In genomic region chr10:128058106-128058745, GRCh38 we compare ENCODE assay signal across 20 cellular contexts.
DNase-seq lines count a peak whose midpoint lies in the region; ATAC-seq lines count a peak whose summit lies in the region.
"Had no signal": no experiment of that assay in that cellular context is flagged by ENCODE, and none has a peak within 500 bp of the region (broad histone marks: within the 10 kb centered on the region; RNA-seq: fewer than 3 reads in every experiment).

No MANE protein-coding gene starts in this region.

- no peak for DNase-seq in activated CD4-positive, alpha-beta T cell treated with anti-CD3 and anti-CD28 coated beads, Interleukin-2, amount 10 ng/mL, durations not matched to agents 7 days and 5 days
- DNase-seq in activated CD4-positive, alpha-beta T cell treated with anti-CD3 and anti-CD28 coated beads, Interleukin-2, amount 10 ng/mL, durations not matched to agents 24 days and 14 days = no peak
- no peak for DNase-seq in CD4-positive, alpha-beta memory T cell
- DNase-seq in natural killer cell treated with Interleukin-12 subunit alpha and Interleukin-12 subunit beta and Interleukin-15 and Interleukin-18, amount 100 ng/mL, for 72 hours (ENCODE audit: low spot score) = peak; percentile 45
- no peak for DNase-seq in NCI-H446 (lab: John Stamatoyannopoulos, UW)
- DNase-seq in NCI-H69 (lab: John Stamatoyannopoulos, UW) = no peak
- DNase-seq: activated CD4-positive, alpha-beta T cell treated with anti-CD3 and anti-CD28 coated beads, Interleukin-2, amount 50 U/mL, for 48 hours; activated gamma-delta T cell; NCI-H1436 treated with DMSO at 0.1 percent for 48 hours; NCI-H510A treated with DMSO at 0.1 percent for 48 hours; psoas muscle; substantia nigra; upper lobe of left lung had no signal

- peaks cover 35% of the 10 kb centered on the region for H3K36me3 ChIP-seq in CD4-positive, alpha-beta memory T cell (ENCODE audit: insufficient read depth, low read length)
- H3K36me3 ChIP-seq: cardiac muscle cell had no signal

- H3K4me3 ChIP-seq in CD4-positive, alpha-beta memory T cell (ENCODE audit: low read length in 2 of 2) = no peak overlapping the region
- H3K4me3 ChIP-seq: cardiac muscle cell, K562, lung, psoas muscle, SK-N-MC, upper lobe of left lung had no signal

- H3K36me3 Mint-ChIP-seq in activated CD4-positive, alpha-beta T cell treated with anti-CD3 and anti-CD28 coated beads, Interleukin-2, amount 10 ng/mL, durations not matched to agents 7 days and 5 days (ENCODE audit: low read depth) = peaks cover 47% of the 10 kb centered on the region
- peaks cover 72% of the 10 kb centered on the region for H3K36me3 Mint-ChIP-seq in activated CD4-positive, alpha-beta T cell treated with anti-CD3 and anti-CD28 coated beads, Interleukin-2, amount 10 ng/mL, durations not matched to agents 24 days and 14 days (ENCODE audit: low read depth)
- H3K36me3 Mint-ChIP-seq in CD4-positive, alpha-beta memory T cell = peaks cover 33 to 69% of the 10 kb centered on the region in 2 donors
- H3K36me3 Mint-ChIP-seq in activated T-helper 17 cell treated with anti-CD3 and anti-CD28 coated beads, Interleukin-2, amount 50 U/mL, for 72 hours (ENCODE audit: low read depth) = peaks cover 89% of the 10 kb centered on the region
- peaks cover 13% of the 10 kb centered on the region for H3K36me3 Mint-ChIP-seq in natural killer cell treated with Interleukin-12 subunit alpha and Interleukin-12 subunit beta and Interleukin-15 and Interleukin-18, amount 100 ng/mL, for 72 hours

- CTCF ChIA-PET in activated CD4-positive, alpha-beta T cell treated with anti-CD3 and anti-CD28 coated beads, Interleukin-2, amount 10 ng/mL, durations not matched to agents 7 days and 5 days (lab: Charles Lee) = interaction anchor here (0.7 to 4.4 kb wide), 4 partner anchors 11 to 46 kb away, joined by 3 to 17 read pairs (median 4); no protein-coding TSS in a partner anchor
- CTCF ChIA-PET in CD4-positive, alpha-beta memory T cell (lab: Charles Lee; ENCODE audit: partially characterized antibody) = interaction anchor here (0.9 to 19.7 kb wide), 3 partner anchors 10 to 24 kb away, joined by 4 to 509 read pairs (median 27); no protein-coding TSS in a partner anchor

- H3K27ac Mint-ChIP-seq in activated CD4-positive, alpha-beta T cell treated with anti-CD3 and anti-CD28 coated beads, Interleukin-2, amount 10 ng/mL, durations not matched to agents 7 days and 5 days = peak overlapping the region; percentile 1
- no peak overlapping the region for H3K27ac Mint-ChIP-seq in activated CD4-positive, alpha-beta T cell treated with anti-CD3 and anti-CD28 coated beads, Interleukin-2, amount 10 ng/mL, durations not matched to agents 24 days and 14 days
- peak overlapping the region in 4 of 7 donors; percentile 12 to 53 (median 40) for H3K27ac Mint-ChIP-seq in CD4-positive, alpha-beta memory T cell
- H3K27ac Mint-ChIP-seq in activated T-helper 17 cell treated with anti-CD3 and anti-CD28 coated beads, Interleukin-2, amount 50 U/mL, for 72 hours = peak overlapping the region; percentile 26
- H3K27ac Mint-ChIP-seq in natural killer cell treated with Interleukin-12 subunit alpha and Interleukin-12 subunit beta and Interleukin-15 and Interleukin-18, amount 100 ng/mL, for 72 hours = peak overlapping the region; percentile 7 to 93

- H3K4me3 Mint-ChIP-seq in activated CD4-positive, alpha-beta T cell treated with anti-CD3 and anti-CD28 coated beads, Interleukin-2, amount 10 ng/mL, durations not matched to agents 7 days and 5 days = no peak overlapping the region
- no peak overlapping the region for H3K4me3 Mint-ChIP-seq in activated CD4-positive, alpha-beta T cell treated with anti-CD3 and anti-CD28 coated beads, Interleukin-2, amount 10 ng/mL, durations not matched to agents 24 days and 14 days
- no peak overlapping the region for H3K4me3 Mint-ChIP-seq in CD4-positive, alpha-beta memory T cell
- no peak overlapping the region for H3K4me3 Mint-ChIP-seq in activated T-helper 17 cell treated with anti-CD3 and anti-CD28 coated beads, Interleukin-2, amount 50 U/mL, for 72 hours
- no peak overlapping the region for H3K4me3 Mint-ChIP-seq in natural killer cell treated with Interleukin-12 subunit alpha and Interleukin-12 subunit beta and Interleukin-15 and Interleukin-18, amount 100 ng/mL, for 72 hours

- H3K4me1 ChIP-seq in CD4-positive, alpha-beta memory T cell (ENCODE audit: insufficient read depth, low read length) = peaks cover 14% of the 10 kb centered on the region
- H3K4me1 ChIP-seq: psoas muscle had no signal

- POLR2A ChIA-PET in activated CD4-positive, alpha-beta T cell treated with anti-CD3 and anti-CD28 coated beads, Interleukin-2, amount 10 ng/mL, durations not matched to agents 7 days and 5 days (lab: Charles Lee) = no interaction called here
- POLR2A ChIA-PET in CD4-positive, alpha-beta memory T cell (lab: Charles Lee; ENCODE audit: partially characterized antibody) = interaction anchor here (0.9 to 3.9 kb wide), 2 partner anchors 10 to 99 kb away, joined by 3 to 26 read pairs; no protein-coding TSS in a partner anchor

- H3K27ac ChIP-seq in CD4-positive, alpha-beta memory T cell (ENCODE audit: low read depth, low read length) = no peak overlapping the region
- H3K27ac ChIP-seq: cardiac muscle cell, psoas muscle, SK-N-MC had no signal

- no peak for ATAC-seq in activated T-helper 17 cell treated with anti-CD3 and anti-CD28 coated beads, Interleukin-2, amount 50 U/mL, for 72 hours (replicated peaks)
- ATAC-seq in natural killer cell treated with Interleukin-12 subunit alpha and Interleukin-12 subunit beta and Interleukin-15 and Interleukin-18, amount 100 ng/mL, for 72 hours = no peak
- no peak for ATAC-seq in GM21786 (IDR thresholded peaks at IDR 0.05; ENCODE audit: unreplicated experiment)
- ATAC-seq: K562, psoas muscle had no signal

- H3K27me3 ChIP-seq in CD4-positive, alpha-beta memory T cell (ENCODE audit: insufficient read depth, low read length) = no peaks in the 10 kb centered on the region
- H3K27me3 ChIP-seq: cardiac muscle cell, dorsolateral prefrontal cortex, upper lobe of left lung had no signal

- no peaks in the 10 kb centered on the region for H3K9me3 Mint-ChIP-seq in activated CD4-positive, alpha-beta T cell treated with anti-CD3 and anti-CD28 coated beads, Interleukin-2, amount 10 ng/mL, durations not matched to agents 7 days and 5 days
- H3K9me3 Mint-ChIP-seq in activated CD4-positive, alpha-beta T cell treated with anti-CD3 and anti-CD28 coated beads, Interleukin-2, amount 10 ng/mL, durations not matched to agents 24 days and 14 days = no peaks in the 10 kb centered on the region
- no peaks in the 10 kb centered on the region for H3K9me3 Mint-ChIP-seq in CD4-positive, alpha-beta memory T cell
- H3K9me3 Mint-ChIP-seq in activated T-helper 17 cell treated with anti-CD3 and anti-CD28 coated beads, Interleukin-2, amount 50 U/mL, for 72 hours = no peaks in the 10 kb centered on the region
- no peaks in the 10 kb centered on the region for H3K9me3 Mint-ChIP-seq in natural killer cell treated with Interleukin-12 subunit alpha and Interleukin-12 subunit beta and Interleukin-15 and Interleukin-18, amount 100 ng/mL, for 72 hours

- H3K27me3 Mint-ChIP-seq in activated CD4-positive, alpha-beta T cell treated with anti-CD3 and anti-CD28 coated beads, Interleukin-2, amount 10 ng/mL, durations not matched to agents 7 days and 5 days = no peaks in the 10 kb centered on the region
- H3K27me3 Mint-ChIP-seq in activated CD4-positive, alpha-beta T cell treated with anti-CD3 and anti-CD28 coated beads, Interleukin-2, amount 10 ng/mL, durations not matched to agents 24 days and 14 days = no peaks in the 10 kb centered on the region
- no peaks in the 10 kb centered on the region for H3K27me3 Mint-ChIP-seq in CD4-positive, alpha-beta memory T cell
- no peaks in the 10 kb centered on the region for H3K27me3 Mint-ChIP-seq in activated T-helper 17 cell treated with anti-CD3 and anti-CD28 coated beads, Interleukin-2, amount 50 U/mL, for 72 hours
- no peaks in the 10 kb centered on the region for H3K27me3 Mint-ChIP-seq in natural killer cell treated with Interleukin-12 subunit alpha and Interleukin-12 subunit beta and Interleukin-15 and Interleukin-18, amount 100 ng/mL, for 72 hours

- no peaks in the 10 kb centered on the region for H3K9me3 ChIP-seq in CD4-positive, alpha-beta memory T cell (ENCODE audit: control insufficient read depth in 1 of 2, low read length in 2 of 2)
- H3K9me3 ChIP-seq: psoas muscle, upper lobe of left lung had no signal

- peaks cover 19% of the 10 kb centered on the region for H3K4me1 Mint-ChIP-seq in activated CD4-positive, alpha-beta T cell treated with anti-CD3 and anti-CD28 coated beads, Interleukin-2, amount 10 ng/mL, durations not matched to agents 7 days and 5 days
- peaks cover 24% of the 10 kb centered on the region for H3K4me1 Mint-ChIP-seq in activated CD4-positive, alpha-beta T cell treated with anti-CD3 and anti-CD28 coated beads, Interleukin-2, amount 10 ng/mL, durations not matched to agents 24 days and 14 days
- peaks cover 22 to 58% (median 39%) of the 10 kb centered on the region in 4 donors for H3K4me1 Mint-ChIP-seq in CD4-positive, alpha-beta memory T cell
- peaks cover 13% of the 10 kb centered on the region for H3K4me1 Mint-ChIP-seq in activated T-helper 17 cell treated with anti-CD3 and anti-CD28 coated beads, Interleukin-2, amount 50 U/mL, for 72 hours
- peaks cover 71 to 75% of the 10 kb centered on the region in 2 donors for H3K4me1 Mint-ChIP-seq in natural killer cell treated with Interleukin-12 subunit alpha and Interleukin-12 subunit beta and Interleukin-15 and Interleukin-18, amount 100 ng/mL, for 72 hours (ENCODE audit: low read depth in 2 of 2)

- intact Hi-C loops in activated CD4-positive, alpha-beta T cell treated with anti-CD3 and anti-CD28 coated beads, Interleukin-2, amount 10 ng/mL, durations not matched to agents 24 days and 14 days (cut with micrococcal nuclease) = no loop called here
- intact Hi-C loops in CD4-positive, alpha-beta memory T cell (cut with micrococcal nuclease) = loop anchor here (1.0 kb wide), 1 partner anchor 10 kb away; no protein-coding TSS in a partner anchor
